In genomic region chr10:46284286-46285229, GRCh38 we compare ENCODE assay signal across 8 cellular contexts. TPM values are rescaled to one million over a fixed set of nuclear protein-coding genes. Genes with fewer than 3 reads are reported as not detected.
DNase-seq lines count a peak whose midpoint lies in the region; ATAC-seq lines count a peak whose summit lies in the region.

No MANE protein-coding gene starts in this region.

- H3K9me3 ChIP-seq in NT2/D1 (ENCODE audit: insufficient read depth, low read length) = no peaks in the 10 kb centered on the region

- H3K27ac ChIP-seq in epithelial cell of prostate = peak overlapping the region; percentile 32

- H3K4me1 ChIP-seq in NT2/D1 (ENCODE audit: insufficient read depth, insufficient read length) = peaks cover 5% of the 10 kb centered on the region

- peak; percentile 91 for ATAC-seq in GM19351 (IDR thresholded peaks at IDR 0.05; ENCODE audit: unreplicated experiment)
- ATAC-seq in HG03469 (IDR thresholded peaks at IDR 0.05; ENCODE audit: unreplicated experiment) = peak; percentile 84

- H3K27me3 ChIP-seq in NT2/D1 (ENCODE audit: insufficient read depth, insufficient read length) = peaks cover 25% of the 10 kb centered on the region

- no peaks in the 10 kb centered on the region for H3K36me3 ChIP-seq in NT2/D1 (ENCODE audit: insufficient read depth, insufficient read length, low read length)

- H3K4me3 ChIP-seq in NT2/D1 (ENCODE audit: insufficient read length, low read depth) = peak overlapping the region; percentile 55

- peak in 12 of 14 donors; percentile 24 to 86 (median 62) for DNase-seq in C1 segment of cervical spinal cord (lab: John Stamatoyannopoulos, UW)
- no peak for DNase-seq in NT2/D1 (ENCODE audit: low read depth, low spot score)
- peak; percentile 61 for DNase-seq in activated T-cell treated with anti-CD3 and anti-CD28 coated beads for 1 hour (ENCODE audit: low read depth)
- no peak for DNase-seq in epithelial cell of prostate (ENCODE audit: low read depth, low spot score)
- DNase-seq in mucosa of gallbladder (ENCODE audit: low spot score) = peak; percentile 84
- peak; percentile 21 to 38 for DNase-seq in stimulated activated CD8-positive, alpha-beta memory T cell treated with anti-CD3 and anti-CD28 coated beads, Interleukin-4, amount 100 ng/mL, for 4 hours (ENCODE audit: low read depth in 2 of 2, low spot score in 1 of 2)

- H3K9ac ChIP-seq in NT2/D1 (ENCODE audit: insufficient read length, low read depth) = peak overlapping the region; percentile 85

RNA-seq across cellular contexts. Expression of gene ANTXRL, which starts 2.2 kb away (rescaled TPM):
- total RNA-seq in mucosa of gallbladder = not detected

Comparison
In these comparisons a context has a peak if more than half of its experiments do, and no peak if none do; other contexts are left out.
1. DNase-seq: peak in C1 segment of cervical spinal cord (12 of 14), activated T-cell treated with anti-CD3 and anti-CD28 coated beads for 1 hour (single experiment), mucosa of gallbladder (single experiment) and stimulated activated CD8-positive, alpha-beta memory T cell treated with anti-CD3 and anti-CD28 coated beads, Interleukin-4, amount 100 ng/mL, for 4 hours (2 of 2); none in NT2/D1 (single experiment) and epithelial cell of prostate (single experiment).